ENCODE assay signal across 8 cellular contexts in the genomic region with DNA sequence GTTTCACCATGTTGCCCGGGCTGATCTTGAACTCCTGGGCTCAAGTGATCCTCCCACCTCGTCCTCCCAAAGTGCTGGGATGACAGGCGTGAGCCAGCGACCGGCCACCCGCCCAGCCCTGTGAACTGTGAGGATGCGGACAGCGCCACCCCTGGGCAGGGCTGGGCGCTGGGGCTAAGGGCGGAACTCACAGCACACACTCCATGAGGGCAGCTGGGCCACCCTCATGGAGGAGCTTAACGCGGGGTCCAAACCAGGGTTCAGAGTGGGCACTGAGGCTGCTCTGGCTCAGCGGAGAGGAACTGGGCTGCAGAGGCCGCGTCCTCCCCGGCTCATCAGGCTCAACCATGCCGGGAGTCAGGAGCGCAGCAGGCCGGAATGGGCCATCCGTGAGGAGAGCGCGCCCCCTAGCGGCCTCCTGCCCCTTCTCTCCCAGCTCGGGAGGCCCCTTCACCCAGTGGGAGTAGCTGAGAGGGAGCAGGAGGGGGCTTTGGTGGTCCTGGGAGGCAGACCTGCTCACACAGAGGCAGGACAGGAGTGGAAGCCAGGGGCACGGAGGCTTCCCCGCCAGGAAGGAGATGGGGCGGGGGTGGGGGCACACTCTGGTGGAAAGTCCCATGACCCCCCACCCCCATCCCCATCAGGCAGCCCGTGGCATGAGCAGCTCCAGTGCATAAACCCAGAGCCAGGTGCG. TPM values are rescaled to one million over a fixed set of nuclear protein-coding genes. Genes with fewer than 3 reads are reported as not detected.
DNase-seq lines count a peak whose midpoint lies in the region; ATAC-seq, FAIRE-seq and TF ChIP-seq lines count a peak whose summit lies in the region.

No MANE protein-coding gene starts in this region.

- no peak overlapping the region for H4K91ac ChIP-seq in H1 (replicated peaks; ENCODE audit: insufficient read length, low read length)

- H2AK5ac ChIP-seq in H1 (ENCODE audit: low read depth, low read length), result no peak overlapping the region

- H2BK15ac ChIP-seq in H1 (ENCODE audit: low read length), result no peak overlapping the region

- no peak overlapping the region for H2BK5ac ChIP-seq in H1 (ENCODE audit: low read depth, low read length)

- peak; percentile 97 to 98 for TF ChIP-seq RAD21 in H1 (IDR thresholded peaks at IDR 0.05 in 1 of 2, conservative IDR thresholded peaks at IDR 0.05 in 1 of 2; ENCODE audit: low read depth in 2 of 2, low read length in 2 of 2)

- no peak overlapping the region for H3K56ac ChIP-seq in H1 (replicated peaks; ENCODE audit: insufficient read length, low read depth, low read length)

- H3K4ac ChIP-seq in H1 (replicated peaks; ENCODE audit: insufficient read length, low read depth, low read length), result no peak overlapping the region

- H2BK120ac ChIP-seq in H1 (replicated peaks; ENCODE audit: low read depth, low read length), result no peak overlapping the region

- TF ChIP-seq EP300 in H1 (IDR thresholded peaks at IDR 0.05; ENCODE audit: borderline replicate concordance in 1 of 2, low read depth in 2 of 2, low read length in 2 of 2), result no peak

- POLR2A ChIA-PET in H1 (lab: Charles Lee; ENCODE audit: partially characterized antibody), result interaction anchor here (0.7 to 4.9 kb wide), 19 partner anchors 10 to 131 kb away, joined by 3 to 48 read pairs (median 5); a partner anchor contains a TSS

- no peak overlapping the region for H3K14ac ChIP-seq in H1 (ENCODE audit: insufficient read length)

- no peaks in the 10 kb centered on the region for H3K79me2 ChIP-seq in H1 (ENCODE audit: control insufficient read depth in 1 of 2, insufficient read depth in 2 of 2, low read length in 2 of 2)

- no peak overlapping the region for H3K23ac ChIP-seq in H1 (ENCODE audit: insufficient read length)

- H3K36me3 ChIP-seq in H1 (ENCODE audit: control insufficient read depth in 2 of 4, insufficient read depth in 4 of 4, low read length in 3 of 4), result no peaks in the 10 kb centered on the region

- H3K27me3 ChIP-seq in H1 (replicated peaks in 1 of 4; ENCODE audit: control insufficient read depth in 3 of 4, extremely low read depth in 1 of 4, insufficient read depth in 3 of 4, low read length in 3 of 4), result no peaks in the 10 kb centered on the region

- no peaks in the 10 kb centered on the region for H3K23me2 ChIP-seq in H1 (ENCODE audit: low read depth, low read length)

- ATAC-seq in HG03432 (IDR thresholded peaks at IDR 0.05; ENCODE audit: unreplicated experiment) (peak; percentile 56), HG03095 (IDR thresholded peaks at IDR 0.05; ENCODE audit: unreplicated experiment) (no peak)

- no peak overlapping the region for H3K4me3 ChIP-seq in H1 (ENCODE audit: extremely low read depth in 1 of 4, insufficient read depth in 2 of 4, low read depth in 3 of 4, low read length in 4 of 4)

- H3K4me1 ChIP-seq in H1 (replicated peaks in 1 of 4; ENCODE audit: control insufficient read depth in 3 of 4, insufficient read depth in 4 of 4, low read length in 3 of 4), result peaks cover 0 to 4% (median 2%) of the 10 kb centered on the region in 4 experiments; a peak in 3 of 7 replicates

- no peak for TF ChIP-seq POLR2A in H1 (IDR thresholded peaks at IDR 0.05; ENCODE audit: control extremely low read depth in 1 of 2, low read depth in 2 of 2, low read length in 2 of 2)

- H3K9me3 ChIP-seq in H1 (ENCODE audit: insufficient read depth in 2 of 2, low read depth in 1 of 2, low read length in 1 of 2), result no peaks in the 10 kb centered on the region

- H2AFZ ChIP-seq in H1 (ENCODE audit: low read length), result no peak overlapping the region

- peak overlapping the region; percentile 60; the same call in 1 of the 2 replicates for H3K18ac ChIP-seq in H1 (ENCODE audit: extremely low read depth, low read length)

- H3K4me2 ChIP-seq in H1 (ENCODE audit: insufficient read depth in 1 of 2, low read depth in 2 of 2, low read length in 2 of 2), result peak overlapping the region in 1 of 2 experiments; percentile 57; a peak in 2 of 4 replicates

- CTCF ChIA-PET in H1 (lab: Charles Lee; ENCODE audit: partially characterized antibody), result interaction anchor here (0.6 to 17.2 kb wide), 35 partner anchors 13 to 1355 kb away, joined by 3 to 659 read pairs (median 5); a partner anchor contains a TSS

- no peak overlapping the region; a peak in 1 of 7 replicates for H3K9ac ChIP-seq in H1 (replicated peaks in 1 of 4; ENCODE audit: extremely low read depth in 1 of 4, low read depth in 3 of 4, low read length in 3 of 4)

- no peak overlapping the region for H3K27ac ChIP-seq in H1 (ENCODE audit: low read depth, low read length)

- no peak for FAIRE-seq in H1 (lab: Jason Lieb, UNC)

- no peaks in the 10 kb centered on the region for H3K79me1 ChIP-seq in H1 (ENCODE audit: low read depth, low read length)

- 30% methylated on average over 28 of the region's 29 CpGs; no CpG with 5 or more reads in 1 of the 2 experiments for WGBS in H1 (ENCODE audit: extremely low coverage in 1 of 2, insufficient coverage in 1 of 2, insufficient read length in 1 of 2, insufficient replicate concordance in 2 of 2, low coverage in 1 of 2, low lambda C conversion rate in 2 of 2, missing lambda C conversion rate in 1 of 2), 2 experiments

- 0 out of 2 replicates have a peak overlapping the region, but pooled peaks have one; percentile 60 for H2BK12ac ChIP-seq in H1 (ENCODE audit: low read depth, low read length)

- H4K20me1 ChIP-seq in H1 (replicated peaks in 1 of 2; ENCODE audit: control insufficient read depth in 1 of 2, insufficient read depth in 2 of 2, low read length in 2 of 2), result peaks cover 0 to 3% of the 10 kb centered on the region in 2 experiments

- no peak overlapping the region for H4K5ac ChIP-seq in H1 (ENCODE audit: insufficient read length, low read depth, low read length)

- DNase-seq in COR-L47 (lab: John Stamatoyannopoulos, UW), result peak; percentile 59
- DNase-seq in NOMO-1 (lab: John Stamatoyannopoulos, UW; ENCODE audit: unreplicated experiment in 2 of 2), result peak; percentile 43 to 51
- peak; percentile 41 to 45 for DNase-seq in activated CD8-positive, alpha-beta memory T cell treated with anti-CD3 and anti-CD28 coated beads for 4 hours (ENCODE audit: low read depth in 2 of 2)
- DNase-seq in H1 (ENCODE audit: low read depth in 1 of 2, low spot score in 2 of 2), result peak in 1 of 2 experiments; percentile 97
- DNase-seq in midbrain (lab: John Stamatoyannopoulos, UW), result peak; percentile 83
- DNase-seq in stimulated activated CD8-positive, alpha-beta memory T cell treated with anti-CD3 and anti-CD28 coated beads, Interleukin-4, amount 100 ng/mL, for 48 hours, result peak; percentile 85

- peak; percentile 91 to 97 (median 91) for TF ChIP-seq CTCF in H1 (IDR thresholded peaks at IDR 0.05; ENCODE audit: control extremely low read depth in 1 of 3, insufficient read depth in 1 of 3, low read depth in 1 of 3, low read length in 3 of 3)

- no peak overlapping the region for H2BK20ac ChIP-seq in H1 (ENCODE audit: low read length)

- no peak overlapping the region for H4K8ac ChIP-seq in H1 (ENCODE audit: extremely low read depth, insufficient read depth, low read length)

TF ChIP-seq in H1, 55 proteins besides CTCF, POLR2A, EP300 and RAD21 (continues in another document):
- TF ChIP-seq RFX5 (IDR thresholded peaks at IDR 0.05; ENCODE audit: borderline replicate concordance, low read depth, low read length) (no peak), EGR1 (IDR thresholded peaks at IDR 0.05; ENCODE audit: borderline replicate concordance, low read depth, low read length) (no peak), GABPA (IDR thresholded peaks at IDR 0.05; ENCODE audit: borderline replicate concordance, insufficient read depth, low read length) (peak; percentile 78; the same call in 1 of the 2 replicates)

RNA-seq across cellular contexts. Expression of a gene that starts 13.8 kb away (rescaled TPM):
- total RNA-seq in H1 (2021; fragmentation: NEBNext Ultra II Directional; extraction: Animal tissue kit (Norgen Biotek cat#: 25700)), result 25.8 and 29.8 TPM in 2 replicates
- 25.2 and 45.7 TPM in 2 replicates for polyA plus RNA-seq in H1 (2011; rRNA removed)
- polyA plus RNA-seq in H1 (2011; cell fraction: cytosol; rRNA removed), result 17.6 TPM
- polyA plus RNA-seq in H1 (2011; cell fraction: nucleus; rRNA removed), result 150 TPM
- 11.3 to 25.2 TPM (median 22.8 TPM) in 4 replicates for polyA plus RNA-seq in H1 (2012, experiment 1 of 2)
- 17.0 TPM for polyA plus RNA-seq in H1 (2012, experiment 2 of 2)
- 17.4 TPM for polyA plus RNA-seq in H1 (2013, experiment 1 of 2)
- 20.0 TPM for polyA plus RNA-seq in H1 (2013, experiment 2 of 2)
- polyA minus RNA-seq in H1 (2011; rRNA and poly(A)+ RNA removed), result 11.4 and 17.1 TPM in 2 replicates
- polyA minus RNA-seq in H1 (2011; cell fraction: cytosol; rRNA and poly(A)+ RNA removed), result 25.4 TPM
- 43.3 TPM for polyA minus RNA-seq in H1 (2011; cell fraction: nucleus; rRNA and poly(A)+ RNA removed)

RNA-seq across cellular contexts. Expression of a gene that starts 23.1 kb away (rescaled TPM):
- total RNA-seq in H1 (2021; fragmentation: NEBNext Ultra II Directional; extraction: Animal tissue kit (Norgen Biotek cat#: 25700)), result 58.0 and 59.1 TPM in 2 replicates
- polyA plus RNA-seq in H1 (2011; rRNA removed), result 37.3 and 50.5 TPM in 2 replicates
- 61.8 TPM for polyA plus RNA-seq in H1 (2011; cell fraction: cytosol; rRNA removed)
- 77.6 TPM for polyA plus RNA-seq in H1 (2011; cell fraction: nucleus; rRNA removed)
- 45.8 to 52.6 TPM (median 51.0 TPM) in 4 replicates for polyA plus RNA-seq in H1 (2012, experiment 1 of 2)
- polyA plus RNA-seq in H1 (2012, experiment 2 of 2), result 44.6 TPM
- polyA plus RNA-seq in H1 (2013, experiment 1 of 2), result 54.7 TPM
- polyA plus RNA-seq in H1 (2013, experiment 2 of 2), result 50.1 TPM
- 27.9 and 41.1 TPM in 2 replicates for polyA minus RNA-seq in H1 (2011; rRNA and poly(A)+ RNA removed)
- 23.5 TPM for polyA minus RNA-seq in H1 (2011; cell fraction: cytosol; rRNA and poly(A)+ RNA removed)
- 39.4 TPM for polyA minus RNA-seq in H1 (2011; cell fraction: nucleus; rRNA and poly(A)+ RNA removed)

RNA-seq across cellular contexts. Expression of a gene that starts 30.9 kb away (rescaled TPM):
- total RNA-seq in H1 (2021; fragmentation: NEBNext Ultra II Directional; extraction: Animal tissue kit (Norgen Biotek cat#: 25700)), result 9.6 and 10.1 TPM in 2 replicates
- polyA plus RNA-seq in H1 (2011; rRNA removed), result 11.3 and 25.2 TPM in 2 replicates
- 7.2 TPM for polyA plus RNA-seq in H1 (2011; cell fraction: cytosol; rRNA removed)
- polyA plus RNA-seq in H1 (2011; cell fraction: nucleus; rRNA removed), result 15.2 TPM
- 3.4 to 8.6 TPM (median 7.8 TPM) in 4 replicates for polyA plus RNA-seq in H1 (2012, experiment 1 of 2)
- 6.1 TPM for polyA plus RNA-seq in H1 (2012, experiment 2 of 2)
- 16.7 TPM for polyA plus RNA-seq in H1 (2013, experiment 1 of 2)
- 14.5 TPM for polyA plus RNA-seq in H1 (2013, experiment 2 of 2)
- polyA minus RNA-seq in H1 (2011; rRNA and poly(A)+ RNA removed), result 3.4 and 4.5 TPM in 2 replicates
- 11.4 TPM for polyA minus RNA-seq in H1 (2011; cell fraction: cytosol; rRNA and poly(A)+ RNA removed)
- polyA minus RNA-seq in H1 (2011; cell fraction: nucleus; rRNA and poly(A)+ RNA removed), result 22.5 TPM

RNA-seq across cellular contexts. Expression of a gene that starts 51.5 kb away (rescaled TPM):
- 78.3 and 84.4 TPM in 2 replicates for total RNA-seq in H1 (2021; fragmentation: NEBNext Ultra II Directional; extraction: Animal tissue kit (Norgen Biotek cat#: 25700))
- polyA plus RNA-seq in H1 (2011; rRNA removed), result 198 and 228 TPM in 2 replicates
- polyA plus RNA-seq in H1 (2011; cell fraction: cytosol; rRNA removed), result 154 TPM
- 131 TPM for polyA plus RNA-seq in H1 (2011; cell fraction: nucleus; rRNA removed)
- polyA plus RNA-seq in H1 (2012, experiment 1 of 2), result 57.3 to 96.0 TPM (median 90.9 TPM) in 4 replicates
- 222 TPM for polyA plus RNA-seq in H1 (2012, experiment 2 of 2)
- polyA plus RNA-seq in H1 (2013, experiment 1 of 2), result 161 TPM
- polyA plus RNA-seq in H1 (2013, experiment 2 of 2), result 151 TPM
- 12.3 and 15.6 TPM in 2 replicates for polyA minus RNA-seq in H1 (2011; rRNA and poly(A)+ RNA removed)
- 31.5 TPM for polyA minus RNA-seq in H1 (2011; cell fraction: cytosol; rRNA and poly(A)+ RNA removed)
- 32.7 TPM for polyA minus RNA-seq in H1 (2011; cell fraction: nucleus; rRNA and poly(A)+ RNA removed)
